ENCODE assay signal across 9 cellular contexts in genomic region chr2:192500550-192501200, GRCh38.
A peak's percentile ranks its signal among the peaks of the same experiment; 100 is the strongest.
DNase-seq lines count a peak whose midpoint lies in the region; ATAC-seq and TF ChIP-seq lines count a peak whose summit lies in the region.
"Had no signal": no experiment of that assay in that cellular context is flagged by ENCODE, and none has a peak within 500 bp of the region (broad histone marks: within the 10 kb centered on the region; RNA-seq: fewer than 3 reads in every experiment).

No MANE protein-coding gene starts in this region.

- H3K27ac Mint-ChIP-seq in activated T-cell treated with anti-CD3 and anti-CD28 coated beads, Interleukin-2, amount 50 U/mL, for 24 hours = no peak overlapping the region
- H3K27ac Mint-ChIP-seq: CD4-positive, CD25-positive, alpha-beta regulatory T cell had no signal

- H3K4me3 ChIP-seq in adipocyte (ENCODE audit: low read length) (no peak overlapping the region), skeletal muscle satellite cell (ENCODE audit: low read length) (no peak overlapping the region), adrenal gland (no peak overlapping the region)

- peak overlapping the region; percentile 2 for H3K4me2 ChIP-seq in skeletal muscle satellite cell (ENCODE audit: low read length)

- H3K27me3 Mint-ChIP-seq in activated T-cell treated with anti-CD3 and anti-CD28 coated beads, Interleukin-2, amount 50 U/mL, for 24 hours = peaks cover 3% of the 10 kb centered on the region
- H3K27me3 Mint-ChIP-seq: CD4-positive, CD25-positive, alpha-beta regulatory T cell had no signal

- WGBS in adrenal gland, 4 donors = 53 to 61% (median 54%) methylated on average over 3 of the region's 3 CpGs

- H3K9me3 Mint-ChIP-seq in activated T-cell treated with anti-CD3 and anti-CD28 coated beads, Interleukin-2, amount 50 U/mL, for 24 hours = no peaks in the 10 kb centered on the region

- H3K27me3 ChIP-seq in adipocyte (replicated peaks; ENCODE audit: control insufficient read depth, insufficient read depth, low read length) (no peaks in the 10 kb centered on the region), skeletal muscle satellite cell (ENCODE audit: control insufficient read depth, insufficient read depth, low read length) (no peaks in the 10 kb centered on the region), adrenal gland (no peaks in the 10 kb centered on the region)

- no peak overlapping the region for H3K4me3 Mint-ChIP-seq in activated T-cell treated with anti-CD3 and anti-CD28 coated beads, Interleukin-2, amount 50 U/mL, for 24 hours
- H3K4me3 Mint-ChIP-seq: CD4-positive, CD25-positive, alpha-beta regulatory T cell had no signal

- H3K27ac ChIP-seq in adrenal gland = no peak overlapping the region

- H3K4me1 ChIP-seq in adipocyte (ENCODE audit: control insufficient read depth, insufficient read depth, low read length) (peaks cover 6% of the 10 kb centered on the region), skeletal muscle satellite cell (ENCODE audit: control insufficient read depth, insufficient read depth, low read length) (peaks cover 19% of the 10 kb centered on the region), adrenal gland (replicated peaks in 1 of 2) (no peaks in the 10 kb centered on the region)

- H3K36me3 Mint-ChIP-seq in activated T-cell treated with anti-CD3 and anti-CD28 coated beads, Interleukin-2, amount 50 U/mL, for 24 hours (ENCODE audit: low read depth) = no peaks in the 10 kb centered on the region
- H3K36me3 Mint-ChIP-seq: CD4-positive, CD25-positive, alpha-beta regulatory T cell had no signal

- no peak overlapping the region for H3K9ac ChIP-seq in adipocyte (ENCODE audit: low read length)
- H3K9ac ChIP-seq in skeletal muscle satellite cell (ENCODE audit: low read depth, low read length) = no peak overlapping the region

- no peaks in the 10 kb centered on the region for H3K36me3 ChIP-seq in adipocyte (ENCODE audit: control insufficient read depth, insufficient read depth, low read length, severe bottlenecking)
- no peaks in the 10 kb centered on the region for H3K36me3 ChIP-seq in skeletal muscle satellite cell (ENCODE audit: insufficient read depth, low read length)
- H3K36me3 ChIP-seq in adrenal gland (replicated peaks in 1 of 2) = no peaks in the 10 kb centered on the region

- intact Hi-C loops in adrenal gland (cut with DNase I) = no loop called here

- no peak for TF ChIP-seq CTCF in adrenal gland (IDR thresholded peaks at IDR 0.05)

- H3K9me3 ChIP-seq in adipocyte (ENCODE audit: control insufficient read depth, low read length) (no peaks in the 10 kb centered on the region), skeletal muscle satellite cell (replicated peaks; ENCODE audit: low read length) (no peaks in the 10 kb centered on the region), adrenal gland (replicated peaks in 1 of 3) (no peaks in the 10 kb centered on the region)

- ATAC-seq in HG03342 (IDR thresholded peaks at IDR 0.05; ENCODE audit: unreplicated experiment) = peak; percentile 80

- DNase-seq in activated T-cell treated with anti-CD3 and anti-CD28 coated beads for 48 hours (ENCODE audit: low read depth) (peak; percentile 15), adipocyte (ENCODE audit: low read depth) (peak; percentile 89), HuH-7 (ENCODE audit: low spot score) (no peak), superior temporal gyrus (ENCODE audit: extremely low spot score) (no peak), adrenal gland (no peak)
- DNase-seq in activated T-cell treated with anti-CD3 and anti-CD28 coated beads, Interleukin-2, amount 50 U/mL, for 24 hours = no peak
- DNase-seq: CD4-positive, CD25-positive, alpha-beta regulatory T cell had no signal

- peaks cover 7% of the 10 kb centered on the region for H3K4me1 Mint-ChIP-seq in activated T-cell treated with anti-CD3 and anti-CD28 coated beads, Interleukin-2, amount 50 U/mL, for 24 hours (ENCODE audit: low read depth)
- H3K4me1 Mint-ChIP-seq: CD4-positive, CD25-positive, alpha-beta regulatory T cell had no signal

- no peak for TF ChIP-seq POLR2A in adrenal gland (IDR thresholded peaks at IDR 0.05)

Comparison
In these comparisons a context has a peak if more than half of its experiments do, and no peak if none do; other contexts are left out.
1. DNase-seq: peak in activated T-cell treated with anti-CD3 and anti-CD28 coated beads for 48 hours (single experiment) and adipocyte (single experiment); none in activated T-cell treated with anti-CD3 and anti-CD28 coated beads, Interleukin-2, amount 50 U/mL, for 24 hours (single experiment), HuH-7 (single experiment), superior temporal gyrus (single experiment) and adrenal gland (0 of 7).